Comparison of ENCODE assay signal across 2 cellular contexts in the genomic region with DNA sequence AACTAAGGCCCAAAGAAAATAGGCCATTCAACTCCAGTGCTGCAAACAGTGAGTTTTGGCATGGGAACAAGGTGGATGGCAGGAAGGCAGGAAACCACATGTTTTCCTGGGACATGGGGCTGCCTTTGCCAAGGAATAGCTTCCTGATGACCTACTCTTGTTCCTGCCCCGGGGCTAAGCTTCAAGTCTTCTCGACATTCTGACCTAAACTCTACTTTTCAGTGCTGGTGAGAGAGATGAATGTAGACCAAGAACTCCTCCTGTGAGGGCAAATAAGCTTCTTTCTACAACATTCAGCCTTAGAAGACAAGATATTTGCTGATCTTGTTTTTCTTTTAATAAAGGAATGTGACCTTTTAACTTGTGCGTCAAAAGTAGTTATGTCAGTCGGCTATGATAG.
TF ChIP-seq lines count a peak whose summit lies in the region.

No MANE protein-coding gene starts in this region.

TF ChIP-seq in A549, 52 proteins besides CTCF, POLR2A, EP300 and RAD21 (continued from another document):
- no peak for TF ChIP-seq FOXS1 (CRISPR knock-in tag; IDR thresholded peaks at IDR 0.05)
- no peak for TF ChIP-seq KDM5A (IDR thresholded peaks at IDR 0.05)
- TF ChIP-seq HEYL (CRISPR knock-in tag; IDR thresholded peaks at IDR 0.05): no peak
- TF ChIP-seq FOSL2 (IDR thresholded peaks at IDR 0.05): no peak
- TF ChIP-seq FOSL2 (CRISPR knock-in tag; IDR thresholded peaks at IDR 0.05): no peak
- no peak for TF ChIP-seq MAZ (IDR thresholded peaks at IDR 0.05; ENCODE audit: borderline replicate concordance, low read depth, low read length)
- TF ChIP-seq RNF2 (IDR thresholded peaks at IDR 0.05; ENCODE audit: borderline replicate concordance, low read depth): no peak
- TF ChIP-seq EHF (CRISPR knock-in tag; IDR thresholded peaks at IDR 0.05): no peak
- no peak for TF ChIP-seq REST (IDR thresholded peaks at IDR 0.05)
- no peak for TF ChIP-seq JUN (IDR thresholded peaks at IDR 0.05)
- TF ChIP-seq BCL3 (IDR thresholded peaks at IDR 0.05): no peak
- TF ChIP-seq KDM1A (IDR thresholded peaks at IDR 0.05; ENCODE audit: low read depth): no peak
- TF ChIP-seq MAX (IDR thresholded peaks at IDR 0.05): peak; percentile 39; the same call in 1 of the 2 replicates
- peak; percentile 71 for TF ChIP-seq MAFK (IDR thresholded peaks at IDR 0.05; ENCODE audit: partially characterized antibody)
- TF ChIP-seq GATA3 (IDR thresholded peaks at IDR 0.05; ENCODE audit: borderline replicate concordance): peak; percentile 59
- TF ChIP-seq POLR2AphosphoS2 (conservative IDR thresholded peaks at IDR 0.05; ENCODE audit: low read length): no peak
- no peak for TF ChIP-seq RCOR1 (IDR thresholded peaks at IDR 0.05; ENCODE audit: low read depth, low read length)
- TF ChIP-seq PHF8 (IDR thresholded peaks at IDR 0.05; ENCODE audit: borderline replicate concordance, low read depth): no peak
- TF ChIP-seq FOSB (CRISPR knock-in tag; IDR thresholded peaks at IDR 0.05): no peak

TF ChIP-seq in IMR-90, 13 proteins besides CTCF, POLR2A, EP300 and RAD21 (continued from another document):
- TF ChIP-seq CEBPB (IDR thresholded peaks at IDR 0.05; ENCODE audit: low read depth, low read length): no peak
- no peak for TF ChIP-seq MAZ (IDR thresholded peaks at IDR 0.05; ENCODE audit: borderline replicate concordance, low read depth, low read length)
- TF ChIP-seq MXI1 (IDR thresholded peaks at IDR 0.05; ENCODE audit: borderline replicate concordance, low read depth, low read length): no peak
